ENCODE assay signal across 8 cellular contexts in the genomic region with DNA sequence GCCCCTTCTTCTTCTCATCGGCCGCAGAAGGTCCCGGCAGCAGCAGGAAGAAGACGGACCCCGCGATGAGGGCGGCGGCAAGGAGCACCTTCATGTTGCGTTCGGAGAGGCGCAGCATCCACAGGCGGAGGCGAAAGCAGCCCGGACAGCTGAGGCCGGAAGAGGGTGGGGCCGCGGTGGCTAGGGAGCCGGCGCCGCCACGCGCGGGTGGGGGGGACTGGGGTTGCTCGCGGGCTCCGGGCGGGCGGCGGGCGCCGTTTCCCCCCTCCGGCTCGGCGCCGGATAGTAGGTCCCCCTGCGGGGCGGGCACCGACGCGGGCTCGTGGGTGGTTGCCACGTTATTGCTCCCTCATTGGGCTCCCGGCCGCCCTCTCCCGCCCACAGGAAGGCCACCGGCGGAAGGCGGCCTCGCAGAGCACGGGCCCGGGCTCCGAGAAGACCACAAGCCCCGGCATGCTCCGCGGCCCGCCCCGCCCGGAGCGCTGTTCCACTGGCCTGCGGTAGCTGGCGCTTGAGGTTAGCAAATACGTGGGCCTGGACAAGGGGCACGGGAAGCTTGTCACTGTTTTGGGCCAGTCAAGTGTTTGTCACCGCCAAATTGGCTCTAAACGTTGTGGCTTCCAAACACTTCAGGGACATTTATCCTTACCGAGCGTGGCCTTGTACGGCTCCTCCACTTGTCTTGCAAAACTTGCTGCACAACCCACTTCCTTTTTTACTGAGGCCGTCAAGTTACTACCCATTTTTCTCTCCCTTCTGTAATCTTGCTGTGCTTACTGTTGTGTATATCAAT. TPM values are rescaled to one million over a fixed set of nuclear protein-coding genes. Genes with fewer than 3 reads are reported as not detected.
DNase-seq lines count a peak whose midpoint lies in the region; TF ChIP-seq lines count a peak whose summit lies in the region.

TSS of gene PPIB (minus strand) at position 154 of the 793 bp plus-strand sequence. CDS start at position 118, 36 bp downstream.

- H3K4me3 Mint-ChIP-seq in activated T-helper 2 cell treated with anti-CD3 and anti-CD28 coated beads, Interferon-gamma antibody, Interleukin-2, Interleukin-4, amounts not matched to agents 10 μg/mL and 5 μg/mL and 100 μg/mL, durations not matched to agents 14 hours and 24 hours and 36 hours (ENCODE audit: low read depth), result peak within 1 kb of the TSS; percentile 89
- H3K4me3 Mint-ChIP-seq in nephron, result peak within 1 kb of the TSS; percentile 80 to 95 (median 88)
- peak within 1 kb of the TSS; percentile 90 for H3K4me3 Mint-ChIP-seq in stimulated activated naive CD8-positive, alpha-beta T cell treated with anti-CD3 and anti-CD28 coated beads, Interleukin-15, Interleukin-2, amounts not matched to agents 100 ng/mL and 50 ng/mL, for 24 hours

- DNase-seq in ELR (ENCODE audit: low read depth), result peak; percentile 96
- peak; percentile 94 for DNase-seq in H4 (ENCODE audit: low spot score)
- peak; percentile 92 for DNase-seq in LNCaP clone FGC (ENCODE audit: low read depth)
- peak; percentile 98 for DNase-seq in RWPE1 (ENCODE audit: low spot score)
- DNase-seq in activated T-helper 2 cell treated with anti-CD3 and anti-CD28 coated beads, Interferon-gamma antibody, Interleukin-2, Interleukin-4, amounts not matched to agents 10 μg/mL and 5 μg/mL and 100 μg/mL, durations not matched to agents 14 hours and 24 hours and 36 hours (ENCODE audit: low spot score), result peak; percentile 98
- peak; percentile 95 for DNase-seq in fibroblast of peridontal ligament (ENCODE audit: extremely low read depth)

- POLR2A ChIA-PET in RWPE1 (lab: Yijun Ruan, JAX; ENCODE audit: low non-redundant PET), result interaction anchor here (1.2 kb wide), 1 partner anchor 10 kb away, joined by 4 read pairs; no protein-coding TSS in a partner anchor

- no peaks in the 10 kb centered on the region for H3K27me3 Mint-ChIP-seq in activated T-helper 2 cell treated with anti-CD3 and anti-CD28 coated beads, Interferon-gamma antibody, Interleukin-2, Interleukin-4, amounts not matched to agents 10 μg/mL and 5 μg/mL and 100 μg/mL, durations not matched to agents 14 hours and 24 hours and 36 hours (ENCODE audit: low read depth)
- H3K27me3 Mint-ChIP-seq in nephron (ENCODE audit: low read depth), result no peaks in the 10 kb centered on the region
- no peaks in the 10 kb centered on the region for H3K27me3 Mint-ChIP-seq in stimulated activated naive CD8-positive, alpha-beta T cell treated with anti-CD3 and anti-CD28 coated beads, Interleukin-15, Interleukin-2, amounts not matched to agents 100 ng/mL and 50 ng/mL, for 24 hours

- H3K36me3 Mint-ChIP-seq in activated T-helper 2 cell treated with anti-CD3 and anti-CD28 coated beads, Interferon-gamma antibody, Interleukin-2, Interleukin-4, amounts not matched to agents 10 μg/mL and 5 μg/mL and 100 μg/mL, durations not matched to agents 14 hours and 24 hours and 36 hours (ENCODE audit: low read depth), result peaks cover 31% of the 10 kb centered on the region
- H3K36me3 Mint-ChIP-seq in nephron (ENCODE audit: low read depth), result peaks cover 25% of the 10 kb centered on the region
- peaks cover 32% of the 10 kb centered on the region for H3K36me3 Mint-ChIP-seq in stimulated activated naive CD8-positive, alpha-beta T cell treated with anti-CD3 and anti-CD28 coated beads, Interleukin-15, Interleukin-2, amounts not matched to agents 100 ng/mL and 50 ng/mL, for 24 hours (ENCODE audit: low read depth)

- peak within 1 kb of the TSS; percentile 84 for H3K27ac ChIP-seq in RWPE1

- H3K4me1 Mint-ChIP-seq in activated T-helper 2 cell treated with anti-CD3 and anti-CD28 coated beads, Interferon-gamma antibody, Interleukin-2, Interleukin-4, amounts not matched to agents 10 μg/mL and 5 μg/mL and 100 μg/mL, durations not matched to agents 14 hours and 24 hours and 36 hours (ENCODE audit: low read depth), result peaks cover 40% of the 10 kb centered on the region
- peaks cover 46% of the 10 kb centered on the region for H3K4me1 Mint-ChIP-seq in nephron
- peaks cover 56% of the 10 kb centered on the region for H3K4me1 Mint-ChIP-seq in stimulated activated naive CD8-positive, alpha-beta T cell treated with anti-CD3 and anti-CD28 coated beads, Interleukin-15, Interleukin-2, amounts not matched to agents 100 ng/mL and 50 ng/mL, for 24 hours (ENCODE audit: low read depth)

- TF ChIP-seq CTCF in LNCaP clone FGC (IDR thresholded peaks at IDR 0.05; ENCODE audit: control insufficient read depth, extremely low read depth, insufficient read depth), result peak; percentile 68
- peak; percentile 87 for TF ChIP-seq CTCF in RWPE1 (conservative IDR thresholded peaks at IDR 0.05; ENCODE audit: low read depth)
- peak; percentile 30 to 48 (median 46) for TF ChIP-seq CTCF in nephron (IDR thresholded peaks at IDR 0.05; ENCODE audit: unreplicated experiment in 3 of 3)

- CTCF ChIA-PET in RWPE1 (lab: Yijun Ruan, JAX), result interaction anchor here (0.9 to 1.3 kb wide), 2 partner anchors 13 kb away, joined by 3 to 4 read pairs; no protein-coding TSS in a partner anchor

- H3K4me3 ChIP-seq in LNCaP clone FGC (ENCODE audit: low read depth, low read length), result peak within 1 kb of the TSS; percentile 89

- no peaks in the 10 kb centered on the region for H3K9me3 Mint-ChIP-seq in activated T-helper 2 cell treated with anti-CD3 and anti-CD28 coated beads, Interferon-gamma antibody, Interleukin-2, Interleukin-4, amounts not matched to agents 10 μg/mL and 5 μg/mL and 100 μg/mL, durations not matched to agents 14 hours and 24 hours and 36 hours
- no peaks in the 10 kb centered on the region for H3K9me3 Mint-ChIP-seq in nephron
- H3K9me3 Mint-ChIP-seq in stimulated activated naive CD8-positive, alpha-beta T cell treated with anti-CD3 and anti-CD28 coated beads, Interleukin-15, Interleukin-2, amounts not matched to agents 100 ng/mL and 50 ng/mL, for 24 hours, result no peaks in the 10 kb centered on the region

- intact Hi-C loops in activated T-helper 2 cell treated with anti-CD3 and anti-CD28 coated beads, Interferon-gamma antibody, Interleukin-2, Interleukin-4, amounts not matched to agents 10 μg/mL and 5 μg/mL and 100 μg/mL, durations not matched to agents 14 hours and 24 hours and 36 hours (cut with micrococcal nuclease), result loop anchor here (5.0 kb wide), 1 partner anchor 194 kb away; the partner anchor contains the start of gene CSNK1G1

- peak within 1 kb of the TSS; percentile 97 for H3K27ac Mint-ChIP-seq in activated T-helper 2 cell treated with anti-CD3 and anti-CD28 coated beads, Interferon-gamma antibody, Interleukin-2, Interleukin-4, amounts not matched to agents 10 μg/mL and 5 μg/mL and 100 μg/mL, durations not matched to agents 14 hours and 24 hours and 36 hours
- peak within 1 kb of the TSS; percentile 86 to 95 (median 93) for H3K27ac Mint-ChIP-seq in nephron
- H3K27ac Mint-ChIP-seq in stimulated activated naive CD8-positive, alpha-beta T cell treated with anti-CD3 and anti-CD28 coated beads, Interleukin-15, Interleukin-2, amounts not matched to agents 100 ng/mL and 50 ng/mL, for 24 hours, result peak within 1 kb of the TSS; percentile 99

RNA-seq across cellular contexts. Expression of gene PPIB, which starts in this region (rescaled TPM):
- 966 and 1,104 TPM in 2 replicates for total RNA-seq in H4 (2014; rRNA removed; shearing (Covaris generic))
- total RNA-seq in activated T-helper 2 cell treated with anti-CD3 and anti-CD28 coated beads, Interferon-gamma antibody, Interleukin-2, Interleukin-4, amounts not matched to agents 10 μg/mL and 5 μg/mL and 100 μg/mL, durations not matched to agents 14 hours and 24 hours and 36 hours, result 457 and 465 TPM in 2 replicates

Comparison
In these comparisons a context has a peak if more than half of its experiments do, and no peak if none do; other contexts are left out.
1. Peak in every context shown above with its lines: DNase-seq, H3K4me3 ChIP-seq and H3K27ac ChIP-seq.